Comparison of ENCODE assay signal across 8 cellular contexts in the genomic region with DNA sequence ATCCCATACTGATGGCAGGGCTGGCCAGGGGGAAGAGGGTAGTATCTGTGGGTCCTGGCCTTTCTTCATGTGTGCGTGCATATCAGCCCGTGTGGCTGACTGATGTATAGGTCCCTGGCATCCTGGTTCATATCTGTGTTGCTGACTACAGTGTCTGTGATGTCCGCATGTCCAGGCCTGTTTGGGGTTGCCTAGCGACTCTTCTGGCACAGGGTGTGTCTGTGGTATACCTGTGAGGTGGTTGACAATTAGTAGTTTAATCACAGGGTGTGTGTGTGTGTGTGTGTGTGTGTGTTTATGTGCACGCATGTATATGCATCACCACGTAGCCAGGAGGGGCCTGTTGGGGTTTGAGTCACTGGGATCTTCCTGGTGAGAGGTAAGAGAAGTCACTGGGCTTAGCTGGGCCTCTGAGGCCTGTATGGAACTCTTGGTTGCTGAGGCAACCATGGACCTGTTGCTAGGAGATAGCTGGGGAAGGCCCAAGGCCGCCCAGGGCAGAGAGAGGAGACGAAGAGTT.
DNase-seq lines count a peak whose midpoint lies in the region; ATAC-seq and TF ChIP-seq lines count a peak whose summit lies in the region.

No MANE protein-coding gene starts in this region.

- H3K27me3 ChIP-seq in neuron (ENCODE audit: insufficient read depth, low read length), result no peaks in the 10 kb centered on the region

- H3K9me3 ChIP-seq in neuron (ENCODE audit: low read length), result no peaks in the 10 kb centered on the region

- DNase-seq in EH (ENCODE audit: low read depth) (peak; percentile 38), NCI-H1105 (lab: John Stamatoyannopoulos, UW) (peak; percentile 32), choroid plexus epithelial cell (ENCODE audit: low read depth) (peak; percentile 47), posterior cingulate gyrus (no peak), GM19238 (ENCODE audit: insufficient read length, low spot score) (no peak), NCI-H510A (lab: John Stamatoyannopoulos, UW) (no peak)

- H3K4me3 ChIP-seq in choroid plexus epithelial cell (ENCODE audit: low read depth, low read length) (no peak overlapping the region), neuron (ENCODE audit: low read length) (peak overlapping the region; percentile 0)

- H2AFZ ChIP-seq in neuron (ENCODE audit: low read depth, low read length), result no peak overlapping the region

- TF ChIP-seq CTCF in choroid plexus epithelial cell (conservative IDR thresholded peaks at IDR 0.05; ENCODE audit: low read depth, low read length), result no peak

- intact Hi-C loops in posterior cingulate gyrus (cut with DNase I), result loop anchor here (5.0 to 10.0 kb wide), 3 partner anchors 33 to 208 kb away; partner anchors contain the start of genes POLR2A, SENP3 and SLC35G6

- no peak for ATAC-seq in HG03108 (IDR thresholded peaks at IDR 0.05; ENCODE audit: unreplicated experiment)

- H3K36me3 ChIP-seq in neuron (ENCODE audit: insufficient read depth, low read length), result no peaks in the 10 kb centered on the region

- H3K4me1 ChIP-seq in neuron (ENCODE audit: insufficient read depth, low read length), result peaks cover 57% of the 10 kb centered on the region

Comparison
In these comparisons a context has a peak if more than half of its experiments do, and no peak if none do; other contexts are left out.
1. DNase-seq: peak in EH (single experiment), NCI-H1105 (single experiment) and choroid plexus epithelial cell (single experiment); none in posterior cingulate gyrus (0 of 10), GM19238 (single experiment) and NCI-H510A (single experiment).